16 cellular contexts compared by ENCODE assay signal in the genomic region with DNA sequence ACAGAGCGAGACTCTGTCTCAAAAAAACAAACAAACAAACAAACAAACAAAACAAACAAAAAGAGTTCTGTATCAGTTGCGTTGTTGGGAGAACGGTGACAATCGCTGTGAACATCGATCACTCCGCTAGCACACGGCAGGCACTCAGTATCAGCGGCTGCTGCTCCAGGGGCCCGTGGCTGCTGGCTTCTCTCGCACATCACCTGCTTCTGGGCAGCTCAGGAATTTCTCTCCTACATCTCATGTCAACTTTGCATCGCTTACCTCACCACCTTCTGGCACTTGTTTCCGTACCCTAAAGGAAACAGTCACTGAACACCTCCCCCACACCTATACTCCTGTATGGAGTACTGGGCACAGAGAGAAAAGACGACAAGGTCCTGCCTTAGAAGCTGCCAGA.
DNase-seq lines count a peak whose midpoint lies in the region; ATAC-seq and TF ChIP-seq lines count a peak whose summit lies in the region.
"Had no signal": no experiment of that assay in that cellular context is flagged by ENCODE, and none has a peak within 500 bp of the region (broad histone marks: within the 10 kb centered on the region; RNA-seq: fewer than 3 reads in every experiment).

No MANE protein-coding gene starts in this region.

- no peak for TF ChIP-seq POLR2A in thyroid gland (IDR thresholded peaks at IDR 0.05)

- no peaks in the 10 kb centered on the region for H3K36me3 ChIP-seq in naive thymus-derived CD4-positive, alpha-beta T cell (ENCODE audit: control insufficient read depth in 2 of 3, insufficient read depth in 3 of 3, low read length in 3 of 3)
- no peaks in the 10 kb centered on the region for H3K36me3 ChIP-seq in thyroid gland
- H3K36me3 ChIP-seq: MG63 had no signal

- no peak for TF ChIP-seq CTCF in coronary artery (IDR thresholded peaks at IDR 0.05)
- no peak for TF ChIP-seq CTCF in thyroid gland (IDR thresholded peaks at IDR 0.05)

- no peak overlapping the region for H3K4me3 Mint-ChIP-seq in activated T-cell treated with anti-CD3 and anti-CD28 coated beads, Interleukin-2, amount 50 U/mL, for 72 hours
- H3K4me3 Mint-ChIP-seq in naive thymus-derived CD4-positive, alpha-beta T cell: peak overlapping the region in 6 of 10 donors; percentile 17 to 51 (median 32)
- H3K4me3 Mint-ChIP-seq: mesothelial cell of epicardium had no signal

- H3K27ac ChIP-seq in coronary artery (peak overlapping the region; percentile 94 to 95), thyroid gland (peak overlapping the region in 2 of 3 donors; percentile 61 to 89)
- H3K27ac ChIP-seq in naive thymus-derived CD4-positive, alpha-beta T cell (ENCODE audit: low read depth, low read length): no peak overlapping the region
- H3K27ac ChIP-seq: SK-N-MC had no signal

- H3K9me3 ChIP-seq in naive thymus-derived CD4-positive, alpha-beta T cell (ENCODE audit: control insufficient read depth in 2 of 3, low read length in 3 of 3): no peaks in the 10 kb centered on the region
- no peaks in the 10 kb centered on the region for H3K9me3 ChIP-seq in thyroid gland
- H3K9me3 ChIP-seq: MG63 had no signal

- peak overlapping the region; percentile 46 for H3K4me3 ChIP-seq in coronary artery
- no peak overlapping the region for H3K4me3 ChIP-seq in naive thymus-derived CD4-positive, alpha-beta T cell (ENCODE audit: low read length)
- no peak overlapping the region for H3K4me3 ChIP-seq in thyroid gland (replicated peaks in 1 of 3)
- H3K4me3 ChIP-seq: MG63, SK-N-MC had no signal

- H3K27ac Mint-ChIP-seq in activated T-cell treated with anti-CD3 and anti-CD28 coated beads, Interleukin-2, amount 50 U/mL, for 72 hours: no peak overlapping the region
- peak overlapping the region in 7 of 9 donors; percentile 38 to 94 (median 80) for H3K27ac Mint-ChIP-seq in naive thymus-derived CD4-positive, alpha-beta T cell
- H3K27ac Mint-ChIP-seq: activated T-helper 2 cell treated with anti-CD3 and anti-CD28 coated beads, Interferon-gamma antibody, Interleukin-2, Interleukin-4, amounts not matched to agents 10 μg/mL and 5 μg/mL and 100 μg/mL, durations not matched to agents 14 hours and 24 hours and 36 hours; mesothelial cell of epicardium had no signal

- POLR2A ChIA-PET in naive thymus-derived CD4-positive, alpha-beta T cell (lab: Charles Lee): interaction anchor here (0.7 to 5.5 kb wide), 3 partner anchors 10 to 25 kb away, joined by 3 to 46 read pairs (median 3); no protein-coding TSS in a partner anchor

- peak; percentile 4 for DNase-seq in activated T-cell treated with anti-CD3 and anti-CD28 coated beads, Interleukin-2, amount 50 U/mL, for 1 hour
- no peak for DNase-seq in activated T-cell treated with anti-CD3 and anti-CD28 coated beads, Interleukin-2, amount 50 U/mL, for 72 hours
- DNase-seq in coronary artery (ENCODE audit: low spot score) (peak; percentile 69), thyroid gland (no peak), ACHN (no peak)
- no peak for DNase-seq in naive thymus-derived CD4-positive, alpha-beta T cell
- DNase-seq: activated CD4-positive, alpha-beta T cell treated with anti-CD3 and anti-CD28 coated beads for 1 hour; dermis blood vessel endothelial cell; MG63; NCI-H526; stimulated activated CD4-positive, alpha-beta T cell treated with anti-CD3 and anti-CD28 coated beads, Interleukin-15, amount 100 ng/mL, for 24 hours had no signal

- intact Hi-C loops in naive thymus-derived CD4-positive, alpha-beta T cell (cut with micrococcal nuclease): no loop called here
- intact Hi-C loops in thyroid gland (cut with DNase I): no loop called here

- H3K27me3 Mint-ChIP-seq in activated T-cell treated with anti-CD3 and anti-CD28 coated beads, Interleukin-2, amount 50 U/mL, for 72 hours (ENCODE audit: low read depth): no peaks in the 10 kb centered on the region
- peaks cover 0 to 6% (median 0%) of the 10 kb centered on the region in 5 donors for H3K27me3 Mint-ChIP-seq in naive thymus-derived CD4-positive, alpha-beta T cell

- 87 to 88% methylated on average over 13 of the region's 13 CpGs for WGBS in thyroid gland, 2 donors

- peaks cover 28% of the 10 kb centered on the region for H3K4me1 Mint-ChIP-seq in activated T-cell treated with anti-CD3 and anti-CD28 coated beads, Interleukin-2, amount 50 U/mL, for 72 hours (ENCODE audit: low read depth)
- H3K4me1 Mint-ChIP-seq in naive thymus-derived CD4-positive, alpha-beta T cell: peaks cover 14 to 80% (median 61%) of the 10 kb centered on the region in 7 donors

- in situ Hi-C loops in ACHN (cut with HindIII; ENCODE audit: low pct_ligation_motif_present, low pct_unique_long_range_greater_than_20kb, low sequenced_read_pairs): no loop called here

- ATAC-seq in activated T-cell treated with anti-CD3 and anti-CD28 coated beads, Interleukin-2, amount 50 U/mL, for 72 hours (replicated peaks in 1 of 2): no peak
- no peak for ATAC-seq in naive thymus-derived CD4-positive, alpha-beta T cell
- ATAC-seq in HG02763 (IDR thresholded peaks at IDR 0.05; ENCODE audit: unreplicated experiment) (no peak), HG02852 (IDR thresholded peaks at IDR 0.05; ENCODE audit: unreplicated experiment) (no peak)

- H3K36me3 Mint-ChIP-seq in activated T-cell treated with anti-CD3 and anti-CD28 coated beads, Interleukin-2, amount 50 U/mL, for 72 hours (ENCODE audit: insufficient read depth in 2 of 2): no peaks in the 10 kb centered on the region
- H3K36me3 Mint-ChIP-seq in naive thymus-derived CD4-positive, alpha-beta T cell: no peaks in the 10 kb centered on the region

- CTCF ChIA-PET in naive thymus-derived CD4-positive, alpha-beta T cell (lab: Charles Lee): interaction anchor here (1.5 kb wide), 1 partner anchor 11 kb away, joined by 4 read pairs; no protein-coding TSS in a partner anchor

- H3K9me3 Mint-ChIP-seq in activated T-cell treated with anti-CD3 and anti-CD28 coated beads, Interleukin-2, amount 50 U/mL, for 72 hours: no peaks in the 10 kb centered on the region
- peaks cover 0 to 2% (median 0%) of the 10 kb centered on the region in 11 donors for H3K9me3 Mint-ChIP-seq in naive thymus-derived CD4-positive, alpha-beta T cell
- H3K9me3 Mint-ChIP-seq: activated T-helper 2 cell treated with anti-CD3 and anti-CD28 coated beads, Interferon-gamma antibody, Interleukin-2, Interleukin-4, amounts not matched to agents 10 μg/mL and 5 μg/mL and 100 μg/mL, durations not matched to agents 14 hours and 24 hours and 36 hours; mesothelial cell of epicardium had no signal

- peaks cover 10 to 34% of the 10 kb centered on the region in 2 donors for H3K4me1 ChIP-seq in naive thymus-derived CD4-positive, alpha-beta T cell (ENCODE audit: control insufficient read depth in 2 of 2, insufficient read depth in 2 of 2, low read length in 2 of 2)
- peaks cover 32 to 72% of the 10 kb centered on the region in 2 donors for H3K4me1 ChIP-seq in thyroid gland

- H3K27me3 ChIP-seq in naive thymus-derived CD4-positive, alpha-beta T cell (ENCODE audit: control insufficient read depth in 2 of 2, insufficient read depth in 2 of 2, low read length in 2 of 2): no peaks in the 10 kb centered on the region
- no peaks in the 10 kb centered on the region for H3K27me3 ChIP-seq in thyroid gland
- H3K27me3 ChIP-seq: MG63 had no signal

Comparison
In these comparisons a context has a peak if more than half of its experiments do, and no peak if none do; other contexts are left out.
1. DNase-seq: peak in activated T-cell treated with anti-CD3 and anti-CD28 coated beads, Interleukin-2, amount 50 U/mL, for 1 hour (single experiment) and coronary artery (single experiment); none in activated T-cell treated with anti-CD3 and anti-CD28 coated beads, Interleukin-2, amount 50 U/mL, for 72 hours (0 of 2), naive thymus-derived CD4-positive, alpha-beta T cell (0 of 9), thyroid gland (0 of 2) and ACHN (single experiment).
2. H3K4me3 Mint-ChIP-seq: peak in naive thymus-derived CD4-positive, alpha-beta T cell (6 of 10); none in activated T-cell treated with anti-CD3 and anti-CD28 coated beads, Interleukin-2, amount 50 U/mL, for 72 hours (0 of 2).